20 cellular contexts compared by ENCODE assay signal in genomic region chr2:241926541-241927311, GRCh38. TPM values are rescaled to one million over a fixed set of nuclear protein-coding genes. Genes with fewer than 3 reads are reported as not detected.
DNase-seq lines count a peak whose midpoint lies in the region; ATAC-seq and TF ChIP-seq lines count a peak whose summit lies in the region.
"Had no signal": no experiment of that assay in that cellular context is flagged by ENCODE, and none has a peak within 500 bp of the region (broad histone marks: within the 10 kb centered on the region; RNA-seq: fewer than 3 reads in every experiment).

No MANE protein-coding gene starts in this region.

- ATAC-seq in GM18861 (IDR thresholded peaks at IDR 0.05; ENCODE audit: unreplicated experiment) = peak; percentile 59
- no peak for ATAC-seq in GM21737 (IDR thresholded peaks at IDR 0.05; ENCODE audit: unreplicated experiment)
- no peak for ATAC-seq in stimulated activated naive CD8-positive, alpha-beta T cell treated with anti-CD3 and anti-CD28 coated beads, Interleukin-15, Interleukin-2, amounts not matched to agents 100 U/mL and 50 U/mL, for 24 hours
- no peak for ATAC-seq in GM19463 (IDR thresholded peaks at IDR 0.05; ENCODE audit: unreplicated experiment)

- H3K27me3 ChIP-seq in osteoblast (ENCODE audit: insufficient read depth, low read length) = peaks cover 9% of the 10 kb centered on the region
- H3K27me3 ChIP-seq: colonic mucosa had no signal

- H3K4me1 ChIP-seq in osteoblast (ENCODE audit: insufficient read depth, low read length) = no peaks in the 10 kb centered on the region
- H3K4me1 ChIP-seq: colonic mucosa, heart right ventricle had no signal

- H3K4me3 ChIP-seq in osteoblast (ENCODE audit: insufficient read depth, low read length) = no peak overlapping the region
- H3K4me3 ChIP-seq: colonic mucosa, heart right ventricle, skin epidermis had no signal

- DNase-seq in HK-2 (ENCODE audit: unreplicated experiment) = peak; percentile 57
- DNase-seq in kidney tubule cell (ENCODE audit: low spot score) = peak; percentile 90
- DNase-seq in osteoblast (ENCODE audit: insufficient read length, low spot score, missing footprints) = peak; percentile 23
- DNase-seq in midbrain (lab: John Stamatoyannopoulos, UW) = no peak
- DNase-seq in stimulated activated naive CD8-positive, alpha-beta T cell treated with anti-CD3 and anti-CD28 coated beads, Interleukin-15, Interleukin-2, amounts not matched to agents 100 U/mL and 50 U/mL, for 24 hours = no peak
- DNase-seq: Caco-2; colonic mucosa; GDM1; heart right ventricle; IMR-90; NCI-H1694; NCI-H446 treated with DMSO at 0.1 percent for 48 hours; SHP77 treated with DMSO at 0.1 percent for 48 hours; stimulated activated CD4-positive, alpha-beta T cell treated with anti-CD3 and anti-CD28 coated beads, Interleukin-4, amount 100 ng/mL, for 4 hours had no signal

- no peaks in the 10 kb centered on the region for H3K9me3 ChIP-seq in osteoblast (ENCODE audit: low read depth, low read length)
- H3K9me3 ChIP-seq: Caco-2, colonic mucosa, heart right ventricle had no signal

- H3K36me3 ChIP-seq in osteoblast (ENCODE audit: insufficient read depth, low read length) = no peaks in the 10 kb centered on the region
- H3K36me3 ChIP-seq: colonic mucosa, heart right ventricle had no signal

- no peaks in the 10 kb centered on the region for H4K20me1 ChIP-seq in osteoblast (ENCODE audit: insufficient read depth, low read length)

- H3K79me2 ChIP-seq in osteoblast (ENCODE audit: insufficient read depth, low read length) = no peaks in the 10 kb centered on the region

- H3K4me2 ChIP-seq in osteoblast (ENCODE audit: insufficient read depth, low read length) = no peak overlapping the region

- H2AFZ ChIP-seq in osteoblast (ENCODE audit: low read length) = no peak overlapping the region

- H3K27ac ChIP-seq in osteoblast (ENCODE audit: low read depth, low read length) = no peak overlapping the region
- H3K27ac ChIP-seq: colonic mucosa, heart right ventricle, skin epidermis had no signal

- TF ChIP-seq CTCF in osteoblast (IDR thresholded peaks at IDR 0.05; ENCODE audit: extremely low read depth, low read depth, low read length) = no peak

RNA-seq across cellular contexts. Expression of gene RTP5, which starts 57.2 kb away (rescaled TPM):
- not detected in 2 replicates for total RNA-seq in osteoblast
- total RNA-seq: Caco-2; colonic mucosa; heart right ventricle; IMR-90; MCF 10A; T-helper 1 cell treated with Interleukin-12 subunit alpha and Interleukin-12 subunit beta and Interleukin-4 antibody, amounts not matched to agents 30 ng/mL and 1 ng/mL, for 36 hours had no signal

Comparison
In these comparisons a context has a peak if more than half of its experiments do, and no peak if none do; other contexts are left out.
1. DNase-seq: peak in HK-2 (single experiment), kidney tubule cell (single experiment) and osteoblast (single experiment); none in midbrain (single experiment) and stimulated activated naive CD8-positive, alpha-beta T cell treated with anti-CD3 and anti-CD28 coated beads, Interleukin-15, Interleukin-2, amounts not matched to agents 100 U/mL and 50 U/mL, for 24 hours (single experiment).